14 cellular contexts compared by ENCODE assay signal in the genomic region with DNA sequence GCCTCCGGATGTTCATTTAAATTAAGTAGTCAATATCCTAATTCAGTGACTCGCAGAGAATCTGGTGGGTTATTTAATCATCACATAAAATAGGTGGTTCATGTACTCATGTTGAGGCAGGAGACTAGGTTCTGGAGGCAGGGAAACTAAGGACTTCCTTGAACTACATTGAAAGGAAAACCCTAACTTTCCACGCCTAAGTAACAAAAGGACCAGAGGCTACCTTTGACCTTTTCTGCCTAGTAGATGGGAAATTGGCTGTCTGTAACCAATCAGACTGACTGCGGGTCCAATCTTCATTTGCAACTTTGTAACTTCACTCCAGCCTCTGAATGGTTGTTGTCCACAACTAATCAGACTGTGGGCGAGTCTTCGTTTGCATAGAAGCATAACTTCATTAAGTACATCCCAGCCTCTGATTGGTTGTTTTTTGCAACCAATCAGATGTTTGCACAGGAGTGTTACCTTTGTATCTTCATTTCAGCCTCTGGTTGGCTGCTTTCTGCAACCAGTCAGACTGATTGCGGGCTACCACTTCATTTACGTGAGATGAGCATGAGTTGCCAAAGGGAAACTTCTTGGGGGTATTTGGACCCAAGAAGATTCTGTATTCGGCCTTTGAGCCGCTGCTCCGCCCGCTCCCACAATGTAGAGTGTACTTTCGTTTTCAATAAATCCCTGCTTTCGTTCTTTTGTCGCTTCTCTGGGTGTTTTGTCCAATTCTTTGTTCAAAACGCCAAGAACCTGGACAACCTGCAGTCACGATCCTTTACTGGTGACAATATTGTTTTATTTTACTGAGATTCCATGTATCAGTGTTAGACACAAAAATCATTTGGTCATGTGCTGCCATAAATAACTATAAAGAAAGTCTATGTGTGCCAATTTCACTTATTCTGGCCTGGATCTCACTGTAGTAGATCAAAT. TPM values are rescaled to one million over a fixed set of nuclear protein-coding genes. Genes with fewer than 3 reads are reported as not detected.
DNase-seq lines count a peak whose midpoint lies in the region; ATAC-seq and TF ChIP-seq lines count a peak whose summit lies in the region.
"Had no signal": no experiment of that assay in that cellular context is flagged by ENCODE, and none has a peak within 500 bp of the region (broad histone marks: within the 10 kb centered on the region; RNA-seq: fewer than 3 reads in every experiment).

No MANE protein-coding gene starts in this region.

- H3K4me3 ChIP-seq in cardiac muscle cell (peak overlapping the region; percentile 96), fibroblast of villous mesenchyme (ENCODE audit: low read depth, low read length) (peak overlapping the region; percentile 86), thoracic aorta (no peak overlapping the region)

- ATAC-seq in Right ventricle myocardium superior (ENCODE audit: poor library complexity) (no peak), thoracic aorta (ENCODE audit: insufficient number of reproducible peaks, low FRiP score, low read depth) (no peak)

- H3K27ac ChIP-seq in cardiac muscle cell = peak overlapping the region; percentile 100
- peak overlapping the region; percentile 90 to 100 for H3K27ac ChIP-seq in thoracic aorta

- H3K9me3 ChIP-seq in cardiac muscle cell (ENCODE audit: low read depth) = no peaks in the 10 kb centered on the region
- H3K9me3 ChIP-seq in thoracic aorta = no peaks in the 10 kb centered on the region
- H3K9me3 ChIP-seq: left lung, vagina had no signal

- in situ Hi-C loops in GM13977 (cut with MboI; ENCODE audit: low pct_unique_long_range_greater_than_20kb, low sequenced_read_pairs, unreplicated experiment) = no loop called here

- H3K27me3 ChIP-seq in cardiac muscle cell (no peaks in the 10 kb centered on the region), thoracic aorta (replicated peaks; ENCODE audit: insufficient read depth) (no peaks in the 10 kb centered on the region)
- H3K27me3 ChIP-seq: left lung, vagina had no signal

- intact Hi-C loops in Right ventricle myocardium superior (cut with DNase I) = no loop called here

- DNase-seq in cardiac muscle cell (ENCODE audit: low read depth in 1 of 2, low spot score in 1 of 2) (no peak), Right ventricle myocardium superior (no peak), RKO (ENCODE audit: low spot score) (peak; percentile 57), fibroblast of villous mesenchyme (ENCODE audit: low read depth) (peak; percentile 33), thoracic aorta (ENCODE audit: low spot score) (no peak), T1000 (lab: John Stamatoyannopoulos, UW) (no peak), GM13977 (ENCODE audit: low spot score) (no peak)
- DNase-seq in stimulated activated CD8-positive, alpha-beta memory T cell treated with anti-CD3 and anti-CD28 coated beads, Interleukin-4, amount 100 ng/mL, for 48 hours = no peak
- DNase-seq: effector CD8-positive, alpha-beta T cell; Kasumi-1; NCI-H2171; T-helper 9 cell had no signal

- H3K4me1 ChIP-seq in cardiac muscle cell (ENCODE audit: low read depth) (peaks cover 57% of the 10 kb centered on the region), thoracic aorta (ENCODE audit: control insufficient read depth in 1 of 2, low read depth in 2 of 2) (peaks cover 28 to 46% of the 10 kb centered on the region in 2 donors)

- H3K36me3 ChIP-seq in cardiac muscle cell (no peaks in the 10 kb centered on the region), thoracic aorta (no peaks in the 10 kb centered on the region)
- H3K36me3 ChIP-seq: left lung, vagina had no signal

- TF ChIP-seq CTCF in cardiac muscle cell (IDR thresholded peaks at IDR 0.05; ENCODE audit: low read depth, low read length) (no peak), fibroblast of villous mesenchyme (IDR thresholded peaks at IDR 0.05; ENCODE audit: insufficient read depth, low read depth, low read length) (no peak), thoracic aorta (IDR thresholded peaks at IDR 0.05) (no peak), GM13977 (IDR thresholded peaks at IDR 0.05; ENCODE audit: extremely low read depth, insufficient read depth, missing control alignments) (no peak)

RNA-seq across cellular contexts. Expression of gene ST7, which starts 1.7 kb away (rescaled TPM):
- total RNA-seq in cardiac muscle cell = 74.2 and 83.5 TPM in 2 replicates
- 96.7 and 108 TPM in 2 replicates for polyA plus RNA-seq in cardiac muscle cell
- 29.7 TPM for total RNA-seq in Right ventricle myocardium superior
- 31.5 and 33.8 TPM in 2 replicates for total RNA-seq in fibroblast of villous mesenchyme
- total RNA-seq in thoracic aorta = 10 to 100 TPM; 29.8 to 56.2 TPM

Comparison
In these comparisons a context has a peak if more than half of its experiments do, and no peak if none do; other contexts are left out.
1. DNase-seq: peak in RKO (single experiment) and fibroblast of villous mesenchyme (single experiment); none in cardiac muscle cell (0 of 2), Right ventricle myocardium superior (single experiment), thoracic aorta (single experiment), stimulated activated CD8-positive, alpha-beta memory T cell treated with anti-CD3 and anti-CD28 coated beads, Interleukin-4, amount 100 ng/mL, for 48 hours (single experiment), T1000 (single experiment) and GM13977 (single experiment).